ENCODE assay signal across 14 cellular contexts in genomic region chr1:62194651-62195282, GRCh38. TPM values are rescaled to one million over a fixed set of nuclear protein-coding genes. Genes with fewer than 3 reads are reported as not detected.
A peak's percentile ranks its signal among the peaks of the same experiment; 100 is the strongest.
DNase-seq lines count a peak whose midpoint lies in the region; ATAC-seq and TF ChIP-seq lines count a peak whose summit lies in the region.
"Had no signal": no experiment of that assay in that cellular context is flagged by ENCODE, and none has a peak within 500 bp of the region (broad histone marks: within the 10 kb centered on the region; RNA-seq: fewer than 3 reads in every experiment).

Gene L1TD1 (plus strand): TSS chr1:62194849. CDS start chr1:62206629, 11,780 bp downstream.

- no peaks in the 10 kb centered on the region for H3K9me3 ChIP-seq in sigmoid colon
- H3K9me3 ChIP-seq: Peyer's patch had no signal

- peaks cover 3 to 42% (median 3%) of the 10 kb centered on the region in 3 donors for H3K27me3 ChIP-seq in sigmoid colon

- no peak within 1 kb of the TSS for H3K27ac ChIP-seq in sigmoid colon
- H3K27ac ChIP-seq: Peyer's patch had no signal

- TF ChIP-seq POLR2A in sigmoid colon (IDR thresholded peaks at IDR 0.05): no peak

- H3K36me3 Mint-ChIP-seq in activated naive CD8-positive, alpha-beta T cell treated with anti-CD3 and anti-CD28 coated beads, Interleukin-2, amount 50 U/mL, for 24 hours (ENCODE audit: low read depth): no peaks in the 10 kb centered on the region

- peaks cover 4% of the 10 kb centered on the region for H3K9me3 Mint-ChIP-seq in activated naive CD8-positive, alpha-beta T cell treated with anti-CD3 and anti-CD28 coated beads, Interleukin-2, amount 50 U/mL, for 24 hours

- peak; percentile 30 for ATAC-seq in GM21619 (IDR thresholded peaks at IDR 0.05; ENCODE audit: unreplicated experiment)
- ATAC-seq in activated naive CD8-positive, alpha-beta T cell treated with anti-CD3 and anti-CD28 coated beads, Interleukin-2, amount 50 U/mL, for 24 hours: peak; percentile 44
- ATAC-seq: GM12878 had no signal

- no peaks in the 10 kb centered on the region for H3K4me1 ChIP-seq in sigmoid colon

- intact Hi-C loops in sigmoid colon (cut with DNase I): no loop called here

- 5 to 9% methylated on average over 47 of the region's 47 CpGs for WGBS in sigmoid colon, 2 donors

- no peak for TF ChIP-seq CTCF in sigmoid colon (IDR thresholded peaks at IDR 0.05)

- TF ChIP-seq EP300 in sigmoid colon (IDR thresholded peaks at IDR 0.05): no peak

- DNase-seq in activated naive CD8-positive, alpha-beta T cell treated with anti-CD3 and anti-CD28 coated beads, Interleukin-2, amount 50 U/mL, for 24 hours: no peak
- peak; percentile 92 for DNase-seq in islet precursor cell
- DNase-seq in sigmoid colon: peak; percentile 65
- no peak for DNase-seq in OCI-M1 (lab: John Stamatoyannopoulos, UW)
- no peak for DNase-seq in occipital lobe (lab: John Stamatoyannopoulos, UW)
- DNase-seq in HCEC 1CT: no peak
- no peak for DNase-seq in stimulated activated CD4-positive, alpha-beta T cell treated with anti-CD3 and anti-CD28 coated beads, Interleukin-12 subunit alpha, Interleukin-12 subunit beta, amount 100 ng/mL, for 4 hours
- DNase-seq: activated T-cell treated with anti-CD3 and anti-CD28 coated beads for 4 hours, caudate nucleus, COR-L47, NCI-H2171 had no signal

- H3K27me3 Mint-ChIP-seq in activated naive CD8-positive, alpha-beta T cell treated with anti-CD3 and anti-CD28 coated beads, Interleukin-2, amount 50 U/mL, for 24 hours: peaks cover 43% of the 10 kb centered on the region

- no peak within 1 kb of the TSS for H3K27ac Mint-ChIP-seq in activated naive CD8-positive, alpha-beta T cell treated with anti-CD3 and anti-CD28 coated beads, Interleukin-2, amount 50 U/mL, for 24 hours

- peak within 1 kb of the TSS in 3 of 4 donors; percentile 19 to 28 (median 23) for H3K4me3 ChIP-seq in sigmoid colon
- H3K4me3 ChIP-seq: GM12878 had no signal

- H3K4me1 Mint-ChIP-seq in activated naive CD8-positive, alpha-beta T cell treated with anti-CD3 and anti-CD28 coated beads, Interleukin-2, amount 50 U/mL, for 24 hours: peaks cover 9% of the 10 kb centered on the region

- no peaks in the 10 kb centered on the region for H3K36me3 ChIP-seq in sigmoid colon
- H3K36me3 ChIP-seq: Peyer's patch had no signal

- H3K4me3 Mint-ChIP-seq in activated naive CD8-positive, alpha-beta T cell treated with anti-CD3 and anti-CD28 coated beads, Interleukin-2, amount 50 U/mL, for 24 hours: no peak within 1 kb of the TSS

RNA-seq across cellular contexts. Expression of gene L1TD1, which starts in this region (rescaled TPM):
- total RNA-seq in sigmoid colon: under 1 TPM in 3 of 4 donors, not detected in 1; under 0.01 to 0.99 (median 0.27) TPM
- 1 to 10 TPM; 1.8 to 8.0 (median 2.8) TPM for polyA plus RNA-seq in sigmoid colon
- total RNA-seq in occipital lobe: not detected

Comparison
In these comparisons a context has a peak if more than half of its experiments do, and no peak if none do; other contexts are left out.
1. DNase-seq: peak in islet precursor cell (single experiment) and sigmoid colon (single experiment); none in activated naive CD8-positive, alpha-beta T cell treated with anti-CD3 and anti-CD28 coated beads, Interleukin-2, amount 50 U/mL, for 24 hours (single experiment), OCI-M1 (single experiment), occipital lobe (single experiment), HCEC 1CT (single experiment) and stimulated activated CD4-positive, alpha-beta T cell treated with anti-CD3 and anti-CD28 coated beads, Interleukin-12 subunit alpha, Interleukin-12 subunit beta, amount 100 ng/mL, for 4 hours (single experiment).